Comparison of ENCODE assay signal across 1 cellular context in the genomic region with DNA sequence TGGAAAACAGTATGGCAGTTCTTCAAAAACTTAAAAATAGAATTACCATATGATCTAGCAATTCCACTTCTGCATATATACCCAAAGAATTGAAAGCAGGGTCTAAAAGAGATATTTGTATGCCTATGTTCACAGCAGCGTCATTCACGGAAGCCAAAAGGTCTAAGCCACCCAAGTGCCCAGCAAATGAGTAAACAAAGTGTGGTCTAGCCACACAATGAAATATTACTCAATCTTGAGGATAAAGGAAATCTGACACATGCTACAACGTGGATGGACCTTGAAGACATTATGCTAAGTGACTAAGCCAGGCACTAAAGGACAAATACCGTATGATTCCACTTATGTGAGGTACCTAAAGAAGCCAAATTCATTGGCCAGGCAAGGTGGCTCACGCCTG.
TF ChIP-seq lines count a peak whose summit lies in the region.

No MANE protein-coding gene starts in this region.

TF ChIP-seq in HepG2, 621 proteins besides CTCF, POLR2A, EP300 and RAD21 (continued from another document):
- TF ChIP-seq, protein P1, sequence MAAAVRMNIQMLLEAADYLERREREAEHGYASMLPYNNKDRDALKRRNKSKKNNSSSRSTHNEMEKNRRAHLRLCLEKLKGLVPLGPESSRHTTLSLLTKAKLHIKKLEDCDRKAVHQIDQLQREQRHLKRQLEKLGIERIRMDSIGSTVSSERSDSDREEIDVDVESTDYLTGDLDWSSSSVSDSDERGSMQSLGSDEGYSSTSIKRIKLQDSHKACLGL (CRISPR knock-in tag; IDR thresholded peaks at IDR 0.05) = no peak
- TF ChIP-seq RBAK (CRISPR knock-in tag; IDR thresholded peaks at IDR 0.05) (no peak), ELF1 (CRISPR knock-in tag; IDR thresholded peaks at IDR 0.05) (no peak), ZSCAN9 (CRISPR knock-in tag; IDR thresholded peaks at IDR 0.05; ENCODE audit: borderline replicate concordance) (no peak), ZNF562 (CRISPR knock-in tag; IDR thresholded peaks at IDR 0.05; ENCODE audit: borderline replicate concordance) (no peak), SRSF9 (IDR thresholded peaks at IDR 0.05; ENCODE audit: borderline replicate concordance, insufficient read depth, low read depth, low read length, poor library complexity, severe bottlenecking) (no peak), KLF15 (CRISPR knock-in tag; IDR thresholded peaks at IDR 0.05; ENCODE audit: borderline replicate concordance) (no peak), HHEX (CRISPR knock-in tag; IDR thresholded peaks at IDR 0.05) (no peak), ZNF333 (CRISPR knock-in tag; IDR thresholded peaks at IDR 0.05; ENCODE audit: borderline replicate concordance) (no peak), SRY (CRISPR knock-in tag; IDR thresholded peaks at IDR 0.05) (no peak), RNF2 (conservative IDR thresholded peaks at IDR 0.05; ENCODE audit: low read depth) (no peak), ZNF773 (CRISPR knock-in tag; IDR thresholded peaks at IDR 0.05; ENCODE audit: borderline replicate concordance) (no peak)
- TF ChIP-seq, protein P2, sequence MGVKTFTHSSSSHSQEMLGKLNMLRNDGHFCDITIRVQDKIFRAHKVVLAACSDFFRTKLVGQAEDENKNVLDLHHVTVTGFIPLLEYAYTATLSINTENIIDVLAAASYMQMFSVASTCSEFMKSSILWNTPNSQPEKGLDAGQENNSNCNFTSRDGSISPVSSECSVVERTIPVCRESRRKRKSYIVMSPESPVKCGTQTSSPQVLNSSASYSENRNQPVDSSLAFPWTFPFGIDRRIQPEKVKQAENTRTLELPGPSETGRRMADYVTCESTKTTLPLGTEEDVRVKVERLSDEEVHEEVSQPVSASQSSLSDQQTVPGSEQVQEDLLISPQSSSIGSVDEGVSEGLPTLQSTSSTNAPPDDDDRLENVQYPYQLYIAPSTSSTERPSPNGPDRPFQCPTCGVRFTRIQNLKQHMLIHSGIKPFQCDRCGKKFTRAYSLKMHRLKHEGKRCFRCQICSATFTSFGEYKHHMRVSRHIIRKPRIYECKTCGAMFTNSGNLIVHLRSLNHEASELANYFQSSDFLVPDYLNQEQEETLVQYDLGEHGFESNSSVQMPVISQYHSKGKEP (CRISPR knock-in tag; IDR thresholded peaks at IDR 0.05) = no peak
- TF ChIP-seq, protein P3, sequence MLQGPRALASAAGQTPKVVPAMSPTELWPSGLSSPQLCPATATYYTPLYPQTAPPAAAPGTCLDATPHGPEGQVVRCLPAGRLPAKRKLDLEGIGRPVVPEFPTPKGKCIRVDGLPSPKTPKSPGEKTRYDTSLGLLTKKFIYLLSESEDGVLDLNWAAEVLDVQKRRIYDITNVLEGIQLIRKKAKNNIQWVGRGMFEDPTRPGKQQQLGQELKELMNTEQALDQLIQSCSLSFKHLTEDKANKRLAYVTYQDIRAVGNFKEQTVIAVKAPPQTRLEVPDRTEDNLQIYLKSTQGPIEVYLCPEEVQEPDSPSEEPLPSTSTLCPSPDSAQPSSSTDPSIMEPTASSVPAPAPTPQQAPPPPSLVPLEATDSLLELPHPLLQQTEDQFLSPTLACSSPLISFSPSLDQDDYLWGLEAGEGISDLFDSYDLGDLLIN (CRISPR knock-in tag; IDR thresholded peaks at IDR 0.05; ENCODE audit: borderline replicate concordance) = no peak
